In genomic region chr6:64486952-64487351, GRCh38 we compare ENCODE assay signal across 8 cellular contexts.
"Had no signal": no experiment of that assay in that cellular context is flagged by ENCODE, and none has a peak within 500 bp of the region (broad histone marks: within the 10 kb centered on the region; RNA-seq: fewer than 3 reads in every experiment).

No MANE protein-coding gene starts in this region.

- DNase-seq: GDM1, GF-D8 had no signal

- FAIRE-seq: G401.6, GM12878, GM12891, GM12892, GM18507, GM19239 had no signal
